15 cellular contexts compared by ENCODE assay signal in the genomic region with DNA sequence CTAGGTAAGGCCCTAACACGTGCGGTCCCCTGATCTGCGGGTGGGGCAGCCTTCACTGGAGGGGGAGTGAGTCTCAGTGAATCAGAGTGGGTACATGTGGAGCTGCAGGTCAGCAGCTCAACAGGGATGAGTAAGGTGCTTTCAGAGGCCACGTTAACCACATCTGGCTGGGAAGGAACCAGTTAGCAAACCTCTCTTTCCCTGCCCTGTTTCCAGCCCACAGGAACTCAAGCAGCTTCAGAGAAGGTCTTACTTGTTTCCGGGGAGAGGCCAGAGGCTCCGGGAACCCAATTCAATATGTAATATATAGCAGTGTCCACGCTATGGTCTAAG.
A peak's percentile ranks its signal among the peaks of the same experiment; 100 is the strongest.
DNase-seq lines count a peak whose midpoint lies in the region; ATAC-seq, FAIRE-seq and TF ChIP-seq lines count a peak whose summit lies in the region.
"Had no signal": no experiment of that assay in that cellular context is flagged by ENCODE, and none has a peak within 500 bp of the region (broad histone marks: within the 10 kb centered on the region; RNA-seq: fewer than 3 reads in every experiment).

No MANE protein-coding gene starts in this region.

- ATAC-seq in K562 (peak; percentile 31; the same call in 2 of the 3 replicates), GM21526 (IDR thresholded peaks at IDR 0.05; ENCODE audit: low FRiP score, unreplicated experiment) (no peak), T-cell (replicated peaks in 1 of 4) (no peak)
- ATAC-seq: activated CD4-positive, CD25-positive, alpha-beta regulatory T cell treated with anti-CD3 and anti-CD28 coated beads, Interleukin-2, amount 50 U/mL, for 24 hours; CD8-positive, alpha-beta T cell had no signal

- H3K4me2 ChIP-seq in K562 (ENCODE audit: insufficient read depth, low read length) (no peak overlapping the region), neural progenitor cell (no peak overlapping the region)

- H2AFZ ChIP-seq in K562 (ENCODE audit: low read depth, low read length) (no peak overlapping the region), neural progenitor cell (replicated peaks) (no peak overlapping the region)

- no peaks in the 10 kb centered on the region for H3K36me3 ChIP-seq in K562 (ENCODE audit: control insufficient read depth, insufficient read depth, low read length)
- H3K36me3 ChIP-seq in neural progenitor cell, result no peaks in the 10 kb centered on the region
- H3K36me3 ChIP-seq: Peyer's patch had no signal

- peak overlapping the region in 1 of 2 experiments; percentile 78; a peak in 2 of 4 replicates for H3K9ac ChIP-seq in K562 (ENCODE audit: insufficient read depth in 1 of 2, low read depth in 2 of 2, low read length in 2 of 2)
- H3K9ac ChIP-seq in neural progenitor cell, result no peak overlapping the region

- TF ChIP-seq POLR2A in K562 (conservative IDR thresholded peaks at IDR 0.05), result no peak

- no peak for TF ChIP-seq RAD21 in K562 (CRISPR knock-in tag; conservative IDR thresholded peaks at IDR 0.05 in 1 of 2, IDR thresholded peaks at IDR 0.05 in 1 of 2)

- H3K36me3 Mint-ChIP-seq in neural progenitor cell, result peaks cover 6% of the 10 kb centered on the region
- peaks cover 7% of the 10 kb centered on the region for H3K36me3 Mint-ChIP-seq in T-cell
- H3K36me3 Mint-ChIP-seq: activated naive CD4-positive, alpha-beta T cell treated with anti-CD3 and anti-CD28 coated beads, Interleukin-2, amount 10 ng/mL, durations not matched to agents 7 days and 5 days had no signal

- DNase-seq in G401 (ENCODE audit: low spot score), result peak; percentile 15
- DNase-seq in HL-60 (ENCODE audit: low read depth in 1 of 2, low spot score in 1 of 2), result peak in 1 of 2 experiments; percentile 38
- no peak for DNase-seq in K562 (ENCODE audit: extremely low read depth in 1 of 4, low spot score in 3 of 4)
- no peak for DNase-seq in neural progenitor cell (ENCODE audit: low spot score)
- DNase-seq in T-cell, result no peak
- no peak for DNase-seq in NOMO-1 treated with DMSO at 0.1 percent for 48 hours (lab: John Stamatoyannopoulos, UW; ENCODE audit: unreplicated experiment)
- DNase-seq: activated CD8-positive, alpha-beta memory T cell treated with anti-CD3 and anti-CD28 coated beads, Interleukin-2, amount 50 U/mL, for 4 hours; activated naive CD4-positive, alpha-beta T cell treated with anti-CD3 and anti-CD28 coated beads, Interleukin-2, amount 10 ng/mL, durations not matched to agents 7 days and 5 days; CD8-positive, alpha-beta T cell; NCI-H146; testis had no signal

- H3K27ac Mint-ChIP-seq in neural progenitor cell, result peak overlapping the region; percentile 37
- H3K27ac Mint-ChIP-seq in T-cell, result no peak overlapping the region
- H3K27ac Mint-ChIP-seq: activated naive CD4-positive, alpha-beta T cell treated with anti-CD3 and anti-CD28 coated beads, Interleukin-2, amount 10 ng/mL, durations not matched to agents 7 days and 5 days; CD8-positive, alpha-beta T cell had no signal

- FAIRE-seq in K562 (lab: Jason Lieb, UNC), result no peak

- peaks cover 42% of the 10 kb centered on the region for H3K4me1 Mint-ChIP-seq in neural progenitor cell
- H3K4me1 Mint-ChIP-seq in T-cell, result peaks cover 0 to 13% (median 1%) of the 10 kb centered on the region in 3 donors

- no peak for TF ChIP-seq EP300 in K562 (IDR thresholded peaks at IDR 0.05; ENCODE audit: low read length)

- in situ Hi-C loops in G401 (cut with HindIII; ENCODE audit: low sequenced_read_pairs) (no loop called here), K562 (cut with MboI) (no loop called here)

- H3K9me3 Mint-ChIP-seq in neural progenitor cell, result peaks cover 6% of the 10 kb centered on the region
- no peaks in the 10 kb centered on the region for H3K9me3 Mint-ChIP-seq in T-cell
- H3K9me3 Mint-ChIP-seq: activated naive CD4-positive, alpha-beta T cell treated with anti-CD3 and anti-CD28 coated beads, Interleukin-2, amount 10 ng/mL, durations not matched to agents 7 days and 5 days; CD8-positive, alpha-beta T cell; central memory CD8-positive, alpha-beta T cell had no signal

- H3K79me2 ChIP-seq in K562 (ENCODE audit: control insufficient read depth, insufficient read depth, low read length) (no peaks in the 10 kb centered on the region), neural progenitor cell (ENCODE audit: low read depth) (no peaks in the 10 kb centered on the region)

- H3K9me3 ChIP-seq in K562 (replicated peaks; ENCODE audit: control insufficient read depth, insufficient read depth, low read depth, low read length) (no peaks in the 10 kb centered on the region), neural progenitor cell (ENCODE audit: low read depth) (no peaks in the 10 kb centered on the region)
- H3K9me3 ChIP-seq: Peyer's patch, testis had no signal

- H3K9me1 ChIP-seq in K562 (ENCODE audit: control insufficient read depth, insufficient read depth, low read length), result no peaks in the 10 kb centered on the region

- no peak overlapping the region for H3K4me3 ChIP-seq in HL-60 (replicated peaks; ENCODE audit: insufficient read depth, low read length)
- no peak overlapping the region for H3K4me3 ChIP-seq in K562
- H3K4me3 ChIP-seq in neural progenitor cell, result no peak overlapping the region
- H3K4me3 ChIP-seq: testis had no signal

- intact Hi-C loops in K562 (cut with micrococcal nuclease), result no loop called here

- CTCF ChIA-PET in K562 (lab: Yijun Ruan, JAX; ENCODE audit: low intra/inter-chr PET ratio), result no interaction called here
- CTCF ChIA-PET in T-cell (lab: Charles Lee), result no interaction called here

- no TSS peak for BruUV-seq in K562 (replicated peaks; lab: Mats Ljungman, UMichigan)

- H3K27me3 ChIP-seq in HL-60 (ENCODE audit: insufficient read depth, poor library complexity, severe bottlenecking), result no peaks in the 10 kb centered on the region
- H3K27me3 ChIP-seq in K562 (ENCODE audit: control insufficient read depth in 2 of 2, insufficient read depth in 2 of 2, low read length in 2 of 2), result no peaks in the 10 kb centered on the region; a peak in 1 of 5 replicates
- H3K27me3 ChIP-seq in neural progenitor cell, result no peaks in the 10 kb centered on the region
- H3K27me3 ChIP-seq: Peyer's patch, testis had no signal

- POLR2A ChIA-PET in K562 (lab: Yijun Ruan, JAX), result no interaction called here
- POLR2A ChIA-PET in T-cell (lab: Charles Lee), result no interaction called here

- no peaks in the 10 kb centered on the region for H3F3A ChIP-seq in neural progenitor cell (ENCODE audit: low read depth)

- H4K20me1 ChIP-seq in K562 (replicated peaks; ENCODE audit: control insufficient read depth, insufficient read depth, low read length), result no peaks in the 10 kb centered on the region
- no peaks in the 10 kb centered on the region for H4K20me1 ChIP-seq in neural progenitor cell (ENCODE audit: low read depth)

- H3K4me1 ChIP-seq in K562 (replicated peaks in 1 of 2; ENCODE audit: control insufficient read depth in 2 of 2, insufficient read depth in 2 of 2, low read length in 2 of 2), result peaks cover 0 to 11% of the 10 kb centered on the region in 2 experiments; a peak in 2 of 5 replicates
- no peaks in the 10 kb centered on the region for H3K4me1 ChIP-seq in neural progenitor cell
- H3K4me1 ChIP-seq: testis had no signal

- no peak overlapping the region for H3K4me3 Mint-ChIP-seq in neural progenitor cell
- no peak overlapping the region for H3K4me3 Mint-ChIP-seq in T-cell
- H3K4me3 Mint-ChIP-seq: activated naive CD4-positive, alpha-beta T cell treated with anti-CD3 and anti-CD28 coated beads, Interleukin-2, amount 10 ng/mL, durations not matched to agents 7 days and 5 days; CD8-positive, alpha-beta T cell; central memory CD8-positive, alpha-beta T cell had no signal

- H3K27me3 Mint-ChIP-seq in neural progenitor cell (ENCODE audit: insufficient read depth, low read depth), result no peaks in the 10 kb centered on the region
- H3K27me3 Mint-ChIP-seq in T-cell, result no peaks in the 10 kb centered on the region
- H3K27me3 Mint-ChIP-seq: central memory CD8-positive, alpha-beta T cell had no signal

- WGBS in K562 (ENCODE audit: insufficient coverage, low coverage, missing lambda C conversion rate), result 74% methylated on average over 7 of the region's 7 CpGs

- TF ChIP-seq CTCF in HL-60 (IDR thresholded peaks at IDR 0.05; ENCODE audit: insufficient read depth, low read length) (no peak), K562 (IDR thresholded peaks at IDR 0.05 in 2 of 3, conservative IDR thresholded peaks at IDR 0.05 in 1 of 3; ENCODE audit: insufficient read depth in 2 of 3, low read depth in 1 of 3, low read length in 3 of 3) (no peak), neural progenitor cell (IDR thresholded peaks at IDR 0.05) (no peak)

- H3K27ac ChIP-seq in HL-60 (replicated peaks), result peak overlapping the region; percentile 18
- H3K27ac ChIP-seq in K562 (ENCODE audit: extremely low read depth, low read depth, low read length), result no peak overlapping the region
- H3K27ac ChIP-seq in neural progenitor cell, result no peak overlapping the region
- H3K27ac ChIP-seq: testis had no signal

TF ChIP-seq in K562, 482 proteins besides CTCF, POLR2A, EP300 and RAD21 (continues in another document):
- TF ChIP-seq, protein P1, sequence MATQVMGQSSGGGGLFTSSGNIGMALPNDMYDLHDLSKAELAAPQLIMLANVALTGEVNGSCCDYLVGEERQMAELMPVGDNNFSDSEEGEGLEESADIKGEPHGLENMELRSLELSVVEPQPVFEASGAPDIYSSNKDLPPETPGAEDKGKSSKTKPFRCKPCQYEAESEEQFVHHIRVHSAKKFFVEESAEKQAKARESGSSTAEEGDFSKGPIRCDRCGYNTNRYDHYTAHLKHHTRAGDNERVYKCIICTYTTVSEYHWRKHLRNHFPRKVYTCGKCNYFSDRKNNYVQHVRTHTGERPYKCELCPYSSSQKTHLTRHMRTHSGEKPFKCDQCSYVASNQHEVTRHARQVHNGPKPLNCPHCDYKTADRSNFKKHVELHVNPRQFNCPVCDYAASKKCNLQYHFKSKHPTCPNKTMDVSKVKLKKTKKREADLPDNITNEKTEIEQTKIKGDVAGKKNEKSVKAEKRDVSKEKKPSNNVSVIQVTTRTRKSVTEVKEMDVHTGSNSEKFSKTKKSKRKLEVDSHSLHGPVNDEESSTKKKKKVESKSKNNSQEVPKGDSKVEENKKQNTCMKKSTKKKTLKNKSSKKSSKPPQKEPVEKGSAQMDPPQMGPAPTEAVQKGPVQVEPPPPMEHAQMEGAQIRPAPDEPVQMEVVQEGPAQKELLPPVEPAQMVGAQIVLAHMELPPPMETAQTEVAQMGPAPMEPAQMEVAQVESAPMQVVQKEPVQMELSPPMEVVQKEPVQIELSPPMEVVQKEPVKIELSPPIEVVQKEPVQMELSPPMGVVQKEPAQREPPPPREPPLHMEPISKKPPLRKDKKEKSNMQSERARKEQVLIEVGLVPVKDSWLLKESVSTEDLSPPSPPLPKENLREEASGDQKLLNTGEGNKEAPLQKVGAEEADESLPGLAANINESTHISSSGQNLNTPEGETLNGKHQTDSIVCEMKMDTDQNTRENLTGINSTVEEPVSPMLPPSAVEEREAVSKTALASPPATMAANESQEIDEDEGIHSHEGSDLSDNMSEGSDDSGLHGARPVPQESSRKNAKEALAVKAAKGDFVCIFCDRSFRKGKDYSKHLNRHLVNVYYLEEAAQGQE (CRISPR knock-in tag; IDR thresholded peaks at IDR 0.05; ENCODE audit: low read depth), result no peak
- TF ChIP-seq HDAC8 (tag; IDR thresholded peaks at IDR 0.05) (no peak), RUNX1 (IDR thresholded peaks at IDR 0.05; ENCODE audit: low read depth) (no peak)
